Comparison of ENCODE assay signal across 27 cellular contexts in genomic region chr6:75480425-75480824, GRCh38. TPM values are rescaled to one million over a fixed set of nuclear protein-coding genes. Genes with fewer than 3 reads are reported as not detected.
DNase-seq lines count a peak whose midpoint lies in the region; ATAC-seq and TF ChIP-seq lines count a peak whose summit lies in the region.
"Had no signal": no experiment of that assay in that cellular context is flagged by ENCODE, and none has a peak within 500 bp of the region (broad histone marks: within the 10 kb centered on the region; RNA-seq: fewer than 3 reads in every experiment).

No MANE protein-coding gene starts in this region.

- H3K9me3 ChIP-seq in left ventricle myocardium inferior (replicated peaks) (no peaks in the 10 kb centered on the region), sigmoid colon (no peaks in the 10 kb centered on the region)
- H3K9me3 ChIP-seq: MG63, prostate gland, vagina had no signal

- peak overlapping the region; percentile 63 for H3K27ac ChIP-seq in left ventricle myocardium inferior (replicated peaks)
- peak overlapping the region; percentile 76 to 93 (median 84) for H3K27ac ChIP-seq in sigmoid colon
- H3K27ac ChIP-seq: C4-2B, foreskin keratinocyte, prostate gland had no signal

- intact Hi-C loops in left ventricle myocardium inferior (cut with micrococcal nuclease), result no loop called here
- intact Hi-C loops in sigmoid colon (cut with DNase I), result no loop called here

- peaks cover 28% of the 10 kb centered on the region for H3K4me1 Mint-ChIP-seq in WTC11
- H3K4me1 Mint-ChIP-seq: activated CD4-positive, alpha-beta T cell treated with anti-CD3 and anti-CD28 coated beads, Interleukin-2, amount 10 ng/mL, durations not matched to agents 24 days and 14 days; activated naive CD8-positive, alpha-beta T cell treated with anti-CD3 and anti-CD28 coated beads for 36 hours; activated T-helper 17 cell treated with anti-CD3 and anti-CD28 coated beads, Interleukin-2, amount 50 U/mL, for 72 hours; neural crest cell had no signal

- H3K4me3 Mint-ChIP-seq in WTC11, result no peak overlapping the region
- H3K4me3 Mint-ChIP-seq: activated CD4-positive, alpha-beta T cell treated with anti-CD3 and anti-CD28 coated beads, Interleukin-2, amount 10 ng/mL, durations not matched to agents 24 days and 14 days; activated naive CD8-positive, alpha-beta T cell treated with anti-CD3 and anti-CD28 coated beads for 36 hours; activated T-helper 17 cell treated with anti-CD3 and anti-CD28 coated beads, Interleukin-2, amount 50 U/mL, for 72 hours; brain; neural crest cell; T-helper 17 cell had no signal

- POLR2A ChIA-PET in WTC11 (lab: Charles Lee), result no interaction called here

- no peak overlapping the region for H3K27ac Mint-ChIP-seq in WTC11
- H3K27ac Mint-ChIP-seq: activated CD4-positive, alpha-beta T cell treated with anti-CD3 and anti-CD28 coated beads, Interleukin-2, amount 10 ng/mL, durations not matched to agents 24 days and 14 days; activated naive CD8-positive, alpha-beta T cell treated with anti-CD3 and anti-CD28 coated beads for 36 hours; activated T-helper 17 cell treated with anti-CD3 and anti-CD28 coated beads, Interleukin-2, amount 50 U/mL, for 72 hours; T-helper 17 cell had no signal

- no peaks in the 10 kb centered on the region for H3K36me3 Mint-ChIP-seq in WTC11
- H3K36me3 Mint-ChIP-seq: activated naive CD8-positive, alpha-beta T cell treated with anti-CD3 and anti-CD28 coated beads for 36 hours; brain had no signal

- CTCF ChIA-PET in WTC11 (lab: Charles Lee), result interaction anchor here (1.4 kb wide), 1 partner anchor 124 kb away, joined by 3 read pairs; no protein-coding TSS in a partner anchor

- no peaks in the 10 kb centered on the region for H3K9me3 Mint-ChIP-seq in WTC11
- H3K9me3 Mint-ChIP-seq: activated CD4-positive, alpha-beta T cell treated with anti-CD3 and anti-CD28 coated beads, Interleukin-2, amount 10 ng/mL, durations not matched to agents 24 days and 14 days; activated naive CD8-positive, alpha-beta T cell treated with anti-CD3 and anti-CD28 coated beads for 36 hours; activated T-helper 17 cell treated with anti-CD3 and anti-CD28 coated beads, Interleukin-2, amount 50 U/mL, for 72 hours; neural crest cell had no signal

- 51 to 55% methylated on average over 1 of the region's 1 CpG for WGBS in sigmoid colon, 2 donors

- H3K27me3 ChIP-seq in left ventricle myocardium inferior (ENCODE audit: low read depth), result no peaks in the 10 kb centered on the region
- no peaks in the 10 kb centered on the region for H3K27me3 ChIP-seq in sigmoid colon
- H3K27me3 ChIP-seq: MG63, vagina had no signal

- H3K4me3 ChIP-seq in AG10803 (ENCODE audit: low read length) (no peak overlapping the region), choroid plexus epithelial cell (ENCODE audit: low read depth, low read length) (no peak overlapping the region), left ventricle myocardium inferior (no peak overlapping the region), sigmoid colon (no peak overlapping the region)
- H3K4me3 ChIP-seq: MG63, prostate gland, vagina had no signal

- TF ChIP-seq EP300 in sigmoid colon (IDR thresholded peaks at IDR 0.05), result no peak

- H3K27me3 Mint-ChIP-seq in WTC11 (ENCODE audit: low read depth), result no peaks in the 10 kb centered on the region
- H3K27me3 Mint-ChIP-seq: brain had no signal

- H3K4me1 ChIP-seq in left ventricle myocardium inferior (peaks cover 99% of the 10 kb centered on the region), sigmoid colon (peaks cover 0 to 83% (median 52%) of the 10 kb centered on the region in 4 donors)
- H3K4me1 ChIP-seq: foreskin keratinocyte, prostate gland, vagina had no signal

- ATAC-seq in WTC11, result no peak
- ATAC-seq: activated T-helper 17 cell treated with anti-CD3 and anti-CD28 coated beads, Interleukin-2, amount 50 U/mL, for 72 hours; foreskin keratinocyte; HCT116; T-helper 17 cell had no signal

- TF ChIP-seq CTCF in AG10803 (conservative IDR thresholded peaks at IDR 0.05; ENCODE audit: low read length), result no peak
- no peak for TF ChIP-seq CTCF in choroid plexus epithelial cell (conservative IDR thresholded peaks at IDR 0.05; ENCODE audit: low read depth, low read length)
- no peak for TF ChIP-seq CTCF in left ventricle myocardium inferior (IDR thresholded peaks at IDR 0.05; ENCODE audit: borderline replicate concordance)
- no peak for TF ChIP-seq CTCF in sigmoid colon (IDR thresholded peaks at IDR 0.05)
- TF ChIP-seq CTCF in WTC11 (IDR thresholded peaks at IDR 0.05), result no peak

- no peak for TF ChIP-seq POLR2A in sigmoid colon (IDR thresholded peaks at IDR 0.05)

- H3K36me3 ChIP-seq in left ventricle myocardium inferior (peaks cover 4% of the 10 kb centered on the region), sigmoid colon (no peaks in the 10 kb centered on the region)
- H3K36me3 ChIP-seq: MG63, prostate gland, vagina had no signal

- DNase-seq in AG10803 (ENCODE audit: low read depth), result peak; percentile 62
- peak; percentile 51 for DNase-seq in choroid plexus epithelial cell (ENCODE audit: low read depth)
- DNase-seq in left ventricle myocardium inferior, result no peak
- DNase-seq in sigmoid colon, result no peak
- no peak for DNase-seq in WTC11 (ENCODE audit: low spot score)
- no peak for DNase-seq in H4 (ENCODE audit: low spot score)
- no peak for DNase-seq in T-helper 1 cell
- no peak for DNase-seq in activated effector memory CD4-positive, alpha-beta T cell treated with anti-CD3 and anti-CD28 coated beads, Interleukin-2, amount 50 U/mL, for 16 hours
- DNase-seq: activated CD4-positive, alpha-beta T cell treated with anti-CD3 and anti-CD28 coated beads, Interleukin-2, amount 10 ng/mL, durations not matched to agents 24 days and 14 days; activated naive CD8-positive, alpha-beta T cell treated with anti-CD3 and anti-CD28 coated beads for 36 hours; foreskin keratinocyte; kidney glomerular epithelial cell; MG63; NCI-H1436 treated with DMSO at 0.1 percent for 48 hours; NCI-H2171 treated with DMSO at 0.1 percent for 48 hours; NCI-H69; OCI-M1; stimulated activated CD4-positive, alpha-beta T cell treated with anti-CD3 and anti-CD28 coated beads, Interleukin-12 subunit alpha, Interleukin-12 subunit beta, amount 100 ng/mL, for 4 hours; stimulated activated CD8-positive, alpha-beta memory T cell treated with anti-CD3 and anti-CD28 coated beads, Interleukin-4, amount 100 ng/mL, for 48 hours; T-helper 17 cell had no signal

TF ChIP-seq in WTC11, 78 proteins besides CTCF, POLR2A, EP300 and RAD21:
- TF ChIP-seq FOXJ3 (CRISPR knock-in tag; IDR thresholded peaks at IDR 0.05; ENCODE audit: borderline replicate concordance), result no peak
- no peak for TF ChIP-seq HMGXB4 (CRISPR knock-in tag; IDR thresholded peaks at IDR 0.05)
- TF ChIP-seq PREB (CRISPR knock-in tag; IDR thresholded peaks at IDR 0.05; ENCODE audit: borderline replicate concordance), result no peak
- TF ChIP-seq SMAD3 (CRISPR knock-in tag; IDR thresholded peaks at IDR 0.05; ENCODE audit: borderline replicate concordance), result no peak
- no peak for TF ChIP-seq ZNF423 (CRISPR knock-in tag; IDR thresholded peaks at IDR 0.05)
- no peak for TF ChIP-seq EMX1 (CRISPR knock-in tag; IDR thresholded peaks at IDR 0.05)
- no peak for TF ChIP-seq ZNF281 (CRISPR knock-in tag; IDR thresholded peaks at IDR 0.05)
- TF ChIP-seq ETV6 (CRISPR knock-in tag; IDR thresholded peaks at IDR 0.05), result no peak
TF ChIP-seq in WTC11: peak in this region for 0.

RNA-seq across cellular contexts. Expression of gene FILIP1, which starts 13.2 kb away (rescaled TPM):
- total RNA-seq in left ventricle myocardium inferior, result 173 TPM
- total RNA-seq in sigmoid colon, result 10 to 100 TPM; 47.1 to 72.8 (median 53.8) TPM
- polyA plus RNA-seq in sigmoid colon, result 1 to 10 TPM in 1 of 3 donors, under 1 TPM in 2; 0.46 to 2.0 (median 0.60) TPM
- total RNA-seq in WTC11 (2021), result 2.9 to 5.6 TPM (median 5.1 TPM) in 3 replicates
- 0.31 and 0.88 TPM in 2 replicates for total RNA-seq in H4 (2014; rRNA removed; shearing (Covaris generic))
- total RNA-seq: activated CD4-positive, alpha-beta T cell treated with anti-CD3 and anti-CD28 coated beads, Interleukin-2, amount 10 ng/mL, durations not matched to agents 24 days and 14 days; activated naive CD8-positive, alpha-beta T cell treated with anti-CD3 and anti-CD28 coated beads for 36 hours; activated T-helper 17 cell treated with anti-CD3 and anti-CD28 coated beads, Interleukin-2, amount 50 U/mL, for 72 hours; foreskin keratinocyte had no signal
- polyA plus RNA-seq: foreskin keratinocyte had no signal

Comparison
In these comparisons a context has a peak if more than half of its experiments do, and no peak if none do; other contexts are left out.
1. DNase-seq: peak in AG10803 (single experiment) and choroid plexus epithelial cell (single experiment); none in left ventricle myocardium inferior (single experiment), sigmoid colon (single experiment), WTC11 (single experiment), H4 (single experiment), T-helper 1 cell (0 of 5) and activated effector memory CD4-positive, alpha-beta T cell treated with anti-CD3 and anti-CD28 coated beads, Interleukin-2, amount 50 U/mL, for 16 hours (single experiment).